In the genomic region with DNA sequence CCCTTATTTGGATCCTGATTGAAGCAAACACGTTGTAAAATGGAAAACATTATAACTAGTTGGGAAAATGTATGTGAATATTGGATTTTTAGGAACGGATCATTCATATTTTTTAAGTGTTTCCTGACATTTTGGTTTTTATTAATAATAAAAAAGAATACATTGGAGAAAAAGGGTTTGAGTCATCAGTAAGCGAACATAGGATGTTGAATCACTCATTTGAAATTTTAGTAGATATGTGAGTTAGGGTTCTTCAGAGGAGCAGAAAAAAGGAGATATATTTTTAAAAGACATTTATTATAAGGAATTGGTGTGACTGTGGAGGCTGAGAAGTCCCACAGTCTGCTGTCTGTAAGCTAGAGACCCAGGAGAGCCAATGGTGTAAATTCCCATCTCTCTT, we compare ENCODE assay signal across 16 cellular contexts.
DNase-seq lines count a peak whose midpoint lies in the region; ATAC-seq, FAIRE-seq and TF ChIP-seq lines count a peak whose summit lies in the region.
"Had no signal": no experiment of that assay in that cellular context is flagged by ENCODE, and none has a peak within 500 bp of the region (broad histone marks: within the 10 kb centered on the region; RNA-seq: fewer than 3 reads in every experiment).

No MANE protein-coding gene starts in this region.

- CTCF ChIA-PET in SK-N-SH (lab: Yijun Ruan, JAX), result no interaction called here
- CTCF ChIA-PET in IMR-90 (lab: Yijun Ruan, JAX), result no interaction called here
- CTCF ChIA-PET in endothelial cell of umbilical vein (lab: Charles Lee), result interaction anchor here (0.7 to 2.0 kb wide), 2 partner anchors 31 to 50 kb away, joined by 3 to 4 read pairs; no protein-coding TSS in a partner anchor

- H3K18ac ChIP-seq in IMR-90 (ENCODE audit: low read depth, low read length) (peak overlapping the region; percentile 79; the same call in 1 of the 2 replicates), mesenchymal stem cell (ENCODE audit: low read depth in 1 of 2, low read length in 2 of 2) (no peak overlapping the region)

- TF ChIP-seq CTCF in SK-N-SH (IDR thresholded peaks at IDR 0.05), result no peak
- no peak for TF ChIP-seq CTCF in IMR-90 (conservative IDR thresholded peaks at IDR 0.05; ENCODE audit: low read depth, low read length)
- no peak for TF ChIP-seq CTCF in endothelial cell of umbilical vein (IDR thresholded peaks at IDR 0.05; ENCODE audit: extremely low read depth in 1 of 2, insufficient read depth in 1 of 2, low read depth in 1 of 2, low read length in 2 of 2)
- TF ChIP-seq CTCF in upper lobe of right lung (IDR thresholded peaks at IDR 0.05), result no peak

- in situ Hi-C loops in IMR-90 (cut with MboI; ENCODE audit: low sequenced_read_pairs), result no loop called here

- H3K36me3 ChIP-seq in SK-N-SH (replicated peaks in 1 of 2; ENCODE audit: control insufficient read depth in 1 of 2, insufficient read depth in 2 of 2, low read length in 1 of 2), result no peaks in the 10 kb centered on the region
- H3K36me3 ChIP-seq in IMR-90 (ENCODE audit: control insufficient read depth, insufficient read depth, low read length), result no peaks in the 10 kb centered on the region
- no peaks in the 10 kb centered on the region for H3K36me3 ChIP-seq in endothelial cell of umbilical vein (ENCODE audit: control insufficient read depth in 2 of 2, extremely low read depth in 1 of 2, insufficient read depth in 2 of 2, low read length in 2 of 2)
- no peaks in the 10 kb centered on the region for H3K36me3 ChIP-seq in mesenchymal stem cell (ENCODE audit: control insufficient read depth in 1 of 2, insufficient read depth in 2 of 2, low read depth in 1 of 2, low read length in 2 of 2)
- no peaks in the 10 kb centered on the region for H3K36me3 ChIP-seq in upper lobe of right lung

- peaks cover 14% of the 10 kb centered on the region for H3F3A ChIP-seq in SK-N-SH (replicated peaks; ENCODE audit: insufficient read depth)

- no peaks in the 10 kb centered on the region; a peak in 1 of 4 replicates for H3K4me1 ChIP-seq in SK-N-SH (ENCODE audit: control insufficient read depth in 1 of 2, insufficient read depth in 2 of 2, low read depth in 1 of 2, low read length in 1 of 2)
- H3K4me1 ChIP-seq in IMR-90 (ENCODE audit: control insufficient read depth, insufficient read depth, low read length), result peaks cover 3% of the 10 kb centered on the region; the same call in 1 of the 2 replicates
- H3K4me1 ChIP-seq in endothelial cell of umbilical vein (ENCODE audit: control insufficient read depth, extremely low read depth, insufficient read depth, low read length), result peaks cover 19% of the 10 kb centered on the region
- peaks cover 2% of the 10 kb centered on the region for H3K4me1 ChIP-seq in mesenchymal stem cell (ENCODE audit: control insufficient read depth, insufficient read depth, low read depth, low read length)
- H3K4me1 ChIP-seq in upper lobe of right lung, result peaks cover 14% of the 10 kb centered on the region

- dilution Hi-C loops in IMR-90 (cut with HindIII; ENCODE audit: low sequenced_read_pairs, unreplicated experiment) (no loop called here), endothelial cell of umbilical vein (cut with MboI; ENCODE audit: extremely low pct_ligation_motif_present, low sequenced_read_pairs) (no loop called here)

- H2BK20ac ChIP-seq in IMR-90 (ENCODE audit: low read depth, low read length), result no peak overlapping the region

- H3K27ac ChIP-seq in SK-N-SH (ENCODE audit: low read depth in 2 of 2, low read length in 1 of 2) (peak overlapping the region in 1 of 2 experiments; percentile 71; a peak in 2 of 4 replicates), IMR-90 (ENCODE audit: insufficient read depth, low read length) (no peak overlapping the region), endothelial cell of umbilical vein (ENCODE audit: insufficient read depth, low read depth, low read length) (peak overlapping the region; percentile 35), mesenchymal stem cell (ENCODE audit: low read length, poor library complexity, severe bottlenecking) (no peak overlapping the region), upper lobe of right lung (no peak overlapping the region)
- H3K27ac ChIP-seq: 22Rv1; BLaER1 treated with 17β-estradiol and CSF1 and Interleukin-3, amounts not matched to agents 10 nM and 100 nM had no signal

- no peaks in the 10 kb centered on the region for H3K9me3 ChIP-seq in SK-N-SH
- no peaks in the 10 kb centered on the region for H3K9me3 ChIP-seq in IMR-90 (ENCODE audit: control insufficient read depth, insufficient read depth, low read length)
- no peaks in the 10 kb centered on the region for H3K9me3 ChIP-seq in endothelial cell of umbilical vein (replicated peaks; ENCODE audit: control insufficient read depth, insufficient read depth, low read length)
- no peaks in the 10 kb centered on the region for H3K9me3 ChIP-seq in mesenchymal stem cell (ENCODE audit: control insufficient read depth, low read length)
- no peaks in the 10 kb centered on the region for H3K9me3 ChIP-seq in upper lobe of right lung

- ATAC-seq in SK-N-SH treated with all-trans-retinoic acid at 6 μM for 48 hours (no peak; the same call in 2 of the 3 replicates), IMR-90 (ENCODE audit: low read depth) (no peak), GM18502 (IDR thresholded peaks at IDR 0.05; ENCODE audit: poor library complexity, unreplicated experiment) (no peak), upper lobe of right lung (no peak)
- ATAC-seq: HCT116, HepG2 had no signal

- intact Hi-C loops in IMR-90 (cut with micrococcal nuclease), result loop anchor here (10.0 kb wide), 1 partner anchor 255 kb away; a partner anchor contains a TSS
- intact Hi-C loops in endothelial cell of umbilical vein (cut with micrococcal nuclease), result no loop called here
- intact Hi-C loops in upper lobe of right lung (cut with DNase I), result no loop called here

- POLR2A ChIA-PET in SK-N-SH (lab: Yijun Ruan, JAX) (no interaction called here), IMR-90 (lab: Charles Lee; ENCODE audit: unreplicated experiment) (no interaction called here), endothelial cell of umbilical vein (lab: Charles Lee) (no interaction called here)

- H2BK120ac ChIP-seq in IMR-90 (ENCODE audit: low read depth, low read length), result no peak overlapping the region
- H2BK120ac ChIP-seq in mesenchymal stem cell (ENCODE audit: low read depth, low read length), result no peak overlapping the region

- no peak for DNase-seq in SK-N-SH
- DNase-seq in IMR-90, result peak; percentile 34
- DNase-seq in endothelial cell of umbilical vein (ENCODE audit: low read depth, low spot score), result no peak
- DNase-seq in mesenchymal stem cell, result no peak
- DNase-seq in DMS114 treated with DMSO at 0.1 percent for 48 hours (lab: John Stamatoyannopoulos, UW; ENCODE audit: unreplicated experiment), result no peak
- no peak for DNase-seq in upper lobe of right lung
- DNase-seq: CD4-positive, CD25-positive, alpha-beta regulatory T cell; DMS 273 treated with DMSO at 0.1 percent for 48 hours; DMS79 had no signal

- TF ChIP-seq EP300 in SK-N-SH (IDR thresholded peaks at IDR 0.05; ENCODE audit: borderline replicate concordance in 1 of 2, low read depth in 1 of 2, low read length in 1 of 2), result no peak

- H4K20me1 ChIP-seq in SK-N-SH (ENCODE audit: insufficient read depth) (no peaks in the 10 kb centered on the region), IMR-90 (ENCODE audit: insufficient read depth, low read length) (0 out of 2 replicates have a peak, but pooled peaks cover 3% of the 10 kb centered on the region), endothelial cell of umbilical vein (replicated peaks; ENCODE audit: control insufficient read depth, extremely low read depth, insufficient read depth, low read length) (no peaks in the 10 kb centered on the region)

- peaks cover 5% of the 10 kb centered on the region for H3K9me1 ChIP-seq in IMR-90 (ENCODE audit: insufficient read depth, low read length)
- no peaks in the 10 kb centered on the region for H3K9me1 ChIP-seq in endothelial cell of umbilical vein (replicated peaks; ENCODE audit: control insufficient read depth, extremely low read depth, insufficient read depth, low read length)

- no peak overlapping the region for H2BK5ac ChIP-seq in IMR-90 (ENCODE audit: low read depth, low read length, poor library complexity, severe bottlenecking)
- no peak overlapping the region for H2BK5ac ChIP-seq in mesenchymal stem cell (ENCODE audit: low read depth, low read length, poor library complexity, severe bottlenecking)

- WGBS in SK-N-SH (ENCODE audit: low lambda C conversion rate), result 50% methylated on average over 3 of the region's 3 CpGs
- whole genome bisulfite sequencing in IMR-90 (ENCODE audit: extremely low coverage in 2 of 2, insufficient read length in 1 of 2), 2 experiments, result no CpG with 5 or more reads among the region's 3 CpGs
- 90% methylated on average over 3 of the region's 3 CpGs for WGBS in mesenchymal stem cell

- H2BK15ac ChIP-seq in IMR-90 (ENCODE audit: low read depth, low read length), result no peak overlapping the region; the same call in 2 of the 3 replicates
- no peak overlapping the region for H2BK15ac ChIP-seq in mesenchymal stem cell (ENCODE audit: low read depth, poor library complexity, severe bottlenecking)

- H3K79me1 ChIP-seq in IMR-90 (ENCODE audit: low read depth in 1 of 2, low read length in 2 of 2) (peaks cover 28 to 30% of the 10 kb centered on the region in 2 experiments), mesenchymal stem cell (replicated peaks; ENCODE audit: low read length, poor library complexity, severe bottlenecking) (peaks cover 16% of the 10 kb centered on the region)

- no peak overlapping the region; the same call in 1 of the 2 replicates for H2AFZ ChIP-seq in SK-N-SH (ENCODE audit: low read depth)
- no peak overlapping the region for H2AFZ ChIP-seq in IMR-90 (replicated peaks; ENCODE audit: low read length, poor library complexity)
- peak overlapping the region; percentile 59 for H2AFZ ChIP-seq in endothelial cell of umbilical vein (ENCODE audit: low read depth, low read length)
- H2AFZ ChIP-seq in mesenchymal stem cell (ENCODE audit: low read depth, low read length), result no peak overlapping the region

- no peaks in the 10 kb centered on the region for H3K9me2 ChIP-seq in SK-N-SH

- H4K8ac ChIP-seq in IMR-90 (ENCODE audit: low read depth in 2 of 2, low read length in 2 of 2), result peak overlapping the region in 1 of 2 experiments; percentile 33; a peak in 1 of 4 replicates
- H4K8ac ChIP-seq in mesenchymal stem cell (ENCODE audit: low read length), result no peak overlapping the region

- no peak overlapping the region for H3K56ac ChIP-seq in IMR-90 (ENCODE audit: extremely low read depth, insufficient read depth, low read length)

- H3K14ac ChIP-seq in IMR-90 (replicated peaks; ENCODE audit: low read depth, low read length) (peak overlapping the region; percentile 63; the same call in 1 of the 2 replicates), mesenchymal stem cell (ENCODE audit: low read length in 2 of 2) (no peak overlapping the region)

- TF ChIP-seq RAD21 in SK-N-SH (IDR thresholded peaks at IDR 0.05; ENCODE audit: low read length), result no peak
- TF ChIP-seq RAD21 in IMR-90 (IDR thresholded peaks at IDR 0.05; ENCODE audit: low read length), result no peak

- no peaks in the 10 kb centered on the region; the same call in 1 of the 2 replicates for H3K79me2 ChIP-seq in SK-N-SH (ENCODE audit: insufficient read depth)
- H3K79me2 ChIP-seq in endothelial cell of umbilical vein (ENCODE audit: control insufficient read depth, insufficient read depth, low read length), result no peaks in the 10 kb centered on the region

- H3K4me3 ChIP-seq in SK-N-SH (ENCODE audit: low read depth in 2 of 2, low read length in 1 of 2) (no peak overlapping the region), IMR-90 (ENCODE audit: insufficient read depth, low read depth, low read length) (no peak overlapping the region), endothelial cell of umbilical vein (replicated peaks in 1 of 3; ENCODE audit: insufficient read depth in 1 of 3, low read depth in 1 of 3, low read length in 3 of 3) (no peak overlapping the region), mesenchymal stem cell (ENCODE audit: insufficient read depth in 1 of 2, low read depth in 1 of 2, low read length in 2 of 2) (no peak overlapping the region), upper lobe of right lung (no peak overlapping the region)
- H3K4me3 ChIP-seq: BLaER1 treated with 17β-estradiol and CSF1 and Interleukin-3, amounts not matched to agents 10 nM and 100 nM had no signal

- no peak for TF ChIP-seq POLR2A in IMR-90 (IDR thresholded peaks at IDR 0.05; ENCODE audit: low read depth, low read length)
- TF ChIP-seq POLR2A in endothelial cell of umbilical vein (IDR thresholded peaks at IDR 0.05; ENCODE audit: low read depth, low read length), result no peak

- H4K91ac ChIP-seq in IMR-90 (ENCODE audit: insufficient read depth, low read depth, low read length) (no peak overlapping the region), mesenchymal stem cell (ENCODE audit: low read length) (no peak overlapping the region)

- H3K23ac ChIP-seq in IMR-90 (ENCODE audit: low read depth, low read length) (0 out of 2 replicates have a peak overlapping the region, but pooled peaks have one; percentile 15), mesenchymal stem cell (ENCODE audit: low read length in 2 of 2) (no peak overlapping the region)

- BruUV-seq in IMR-90 (replicated peaks; lab: Mats Ljungman, UMichigan) (no TSS peak), endothelial cell of umbilical vein (replicated peaks; lab: Mats Ljungman, UMichigan) (no TSS peak)

- FAIRE-seq in endothelial cell of umbilical vein (lab: Jason Lieb, UNC), result no peak
- FAIRE-seq: HepG2, HTR-8/SVneo had no signal

- H3K9ac ChIP-seq in SK-N-SH, result no peak overlapping the region
- no peak overlapping the region for H3K9ac ChIP-seq in IMR-90 (ENCODE audit: low read depth, low read length)
- H3K9ac ChIP-seq in endothelial cell of umbilical vein (replicated peaks; ENCODE audit: extremely low read depth, insufficient read depth, low read length), result no peak overlapping the region
- no peak overlapping the region for H3K9ac ChIP-seq in mesenchymal stem cell (ENCODE audit: low read length)
- H3K9ac ChIP-seq: BLaER1 treated with 17β-estradiol and CSF1 and Interleukin-3, amounts not matched to agents 10 nM and 100 nM had no signal

- H3K27me3 ChIP-seq in SK-N-SH (ENCODE audit: insufficient read depth), result no peaks in the 10 kb centered on the region
- H3K27me3 ChIP-seq in IMR-90 (ENCODE audit: control insufficient read depth, insufficient read depth, low read length), result no peaks in the 10 kb centered on the region
- H3K27me3 ChIP-seq in endothelial cell of umbilical vein (ENCODE audit: control insufficient read depth in 2 of 2, insufficient read depth in 2 of 2, low read length in 2 of 2), result no peaks in the 10 kb centered on the region
- no peaks in the 10 kb centered on the region for H3K27me3 ChIP-seq in mesenchymal stem cell (ENCODE audit: control insufficient read depth in 1 of 2, insufficient read depth in 1 of 2, low read length in 2 of 2)
- H3K27me3 ChIP-seq in upper lobe of right lung, result no peaks in the 10 kb centered on the region
- H3K27me3 ChIP-seq: BLaER1 treated with 17β-estradiol and CSF1 and Interleukin-3, amounts not matched to agents 10 nM and 100 nM had no signal

- no peak overlapping the region for H2AK5ac ChIP-seq in IMR-90 (ENCODE audit: low read depth, low read length)
- H2AK5ac ChIP-seq in mesenchymal stem cell (ENCODE audit: low read length, severe bottlenecking), result no peak overlapping the region

- H3K4ac ChIP-seq in IMR-90 (ENCODE audit: low read depth, low read length) (peak overlapping the region; percentile 22; the same call in 1 of the 2 replicates), mesenchymal stem cell (ENCODE audit: low read depth in 1 of 2, low read length in 2 of 2) (no peak overlapping the region)

- no peak overlapping the region for H4K5ac ChIP-seq in IMR-90 (ENCODE audit: low read depth, low read length)

- peak overlapping the region; percentile 74 for H2AK9ac ChIP-seq in IMR-90 (replicated peaks; ENCODE audit: low read depth, low read length, poor library complexity)

- no peak overlapping the region for H2BK12ac ChIP-seq in mesenchymal stem cell (ENCODE audit: low read length in 2 of 2)

- 0 out of 2 replicates have a peak overlapping the region, but pooled peaks have one; percentile 28 for H3K4me2 ChIP-seq in SK-N-SH
- H3K4me2 ChIP-seq in IMR-90 (ENCODE audit: low read depth, low read length), result no peak overlapping the region
- H3K4me2 ChIP-seq in endothelial cell of umbilical vein (ENCODE audit: insufficient read depth, low read length), result peak overlapping the region; percentile 13
- H3K4me2 ChIP-seq in mesenchymal stem cell (ENCODE audit: low read length, poor library complexity, severe bottlenecking), result no peak overlapping the region

Comparison
In these comparisons a context has a peak if more than half of its experiments do, and no peak if none do; other contexts are left out.
1. H3K4me2 ChIP-seq: peak in SK-N-SH (single experiment) and endothelial cell of umbilical vein (single experiment); none in IMR-90 (single experiment) and mesenchymal stem cell (single experiment).